Comparison of ENCODE assay signal across 11 cellular contexts in genomic region chr2:174666312-174666711, GRCh38.
DNase-seq lines count a peak whose midpoint lies in the region; ATAC-seq and TF ChIP-seq lines count a peak whose summit lies in the region.
"Had no signal": no experiment of that assay in that cellular context is flagged by ENCODE, and none has a peak within 500 bp of the region (broad histone marks: within the 10 kb centered on the region; RNA-seq: fewer than 3 reads in every experiment).

No MANE protein-coding gene starts in this region.

- peaks cover 2% of the 10 kb centered on the region; the same call in 1 of the 2 replicates for H3K9me3 ChIP-seq in SJCRH30 (replicated peaks)
- peaks cover 1% of the 10 kb centered on the region for H3K9me3 ChIP-seq in left ventricle myocardium inferior (replicated peaks)
- H3K9me3 ChIP-seq in gastroesophageal sphincter: no peaks in the 10 kb centered on the region

- H3K27me3 ChIP-seq in SJCRH30: no peaks in the 10 kb centered on the region
- no peaks in the 10 kb centered on the region for H3K27me3 ChIP-seq in left ventricle myocardium inferior (ENCODE audit: low read depth)
- no peaks in the 10 kb centered on the region for H3K27me3 ChIP-seq in gastroesophageal sphincter

- H3K27ac ChIP-seq in SJCRH30: 0 out of 2 replicates have a peak overlapping the region, but pooled peaks have one; percentile 10
- H3K27ac ChIP-seq in left ventricle myocardium inferior (replicated peaks): peak overlapping the region; percentile 65
- H3K27ac ChIP-seq in gastroesophageal sphincter: peak overlapping the region in 2 of 4 donors; percentile 38 to 48

- TF ChIP-seq CTCF in left ventricle myocardium inferior (IDR thresholded peaks at IDR 0.05; ENCODE audit: borderline replicate concordance) (no peak), gastroesophageal sphincter (IDR thresholded peaks at IDR 0.05) (no peak)

- intact Hi-C loops in left ventricle myocardium inferior (cut with micrococcal nuclease) (no loop called here), sciatic nerve (cut with DNase I) (no loop called here)

- no peak for TF ChIP-seq POLR2A in gastroesophageal sphincter (IDR thresholded peaks at IDR 0.05)

- H3K4me3 ChIP-seq in SJCRH30 (no peak overlapping the region), left ventricle myocardium inferior (no peak overlapping the region), gastroesophageal sphincter (no peak overlapping the region)

- DNase-seq in EH (ENCODE audit: low read depth) (peak; percentile 25), SJCRH30 (no peak), left ventricle myocardium inferior (no peak), sciatic nerve (ENCODE audit: low spot score) (no peak)
- DNase-seq in activated effector memory CD4-positive, alpha-beta T cell treated with anti-CD3 and anti-CD28 coated beads, Interleukin-2, amount 50 U/mL, for 16 hours: no peak
- DNase-seq: activated naive CD4-positive, alpha-beta T cell treated with anti-CD3 and anti-CD28 coated beads, Interleukin-2, amount 10 ng/mL, durations not matched to agents 7 days and 5 days; natural killer cell; stimulated activated CD8-positive, alpha-beta memory T cell treated with anti-CD3 and anti-CD28 coated beads, Interleukin-4, amount 100 ng/mL, for 48 hours had no signal

- ATAC-seq in sciatic nerve: peak; percentile 42
- no peak for ATAC-seq in gastroesophageal sphincter
- ATAC-seq in GM18861 (IDR thresholded peaks at IDR 0.05; ENCODE audit: unreplicated experiment): no peak
- no peak for ATAC-seq in HG03442 (IDR thresholded peaks at IDR 0.05; ENCODE audit: unreplicated experiment)

- no peak for TF ChIP-seq EP300 in gastroesophageal sphincter (IDR thresholded peaks at IDR 0.05)

- H3K36me3 ChIP-seq in SJCRH30 (no peaks in the 10 kb centered on the region), left ventricle myocardium inferior (peaks cover under 1% of the 10 kb centered on the region), gastroesophageal sphincter (no peaks in the 10 kb centered on the region)

- H3K4me1 ChIP-seq in SJCRH30 (peaks cover 4% of the 10 kb centered on the region), left ventricle myocardium inferior (peaks cover 75% of the 10 kb centered on the region), gastroesophageal sphincter (peaks cover 0 to 86% (median 23%) of the 10 kb centered on the region in 3 donors)
